1 cellular context compared by ENCODE assay signal in genomic region chr17:58679263-58680037, GRCh38.
TF ChIP-seq lines count a peak whose summit lies in the region.

No MANE protein-coding gene starts in this region.

TF ChIP-seq in K562, 482 proteins besides CTCF, POLR2A, EP300 and RAD21 (continued from another document and continues in another):
- no peak for TF ChIP-seq CHD7 (IDR thresholded peaks at IDR 0.05; ENCODE audit: low read depth, low read length)
- peak; percentile 96 for TF ChIP-seq ZFP1 (CRISPR knock-in tag; IDR thresholded peaks at IDR 0.05)
- TF ChIP-seq PCBP1 (IDR thresholded peaks at IDR 0.05; ENCODE audit: low read depth, low read length, poor library complexity, severe bottlenecking), result no peak
- TF ChIP-seq VEZF1 (CRISPR knock-in tag; IDR thresholded peaks at IDR 0.05), result peak; percentile 66
- 0 out of 2 replicates have a peak, but pooled peaks have one; percentile 32 for TF ChIP-seq ARID4B (CRISPR knock-in tag; IDR thresholded peaks at IDR 0.05)
- peak; percentile 77 for TF ChIP-seq ZNF707 (CRISPR knock-in tag; conservative IDR thresholded peaks at IDR 0.05)
- no peak for TF ChIP-seq CHD1 (IDR thresholded peaks at IDR 0.05; ENCODE audit: low read length)
- TF ChIP-seq NCOA6 (IDR thresholded peaks at IDR 0.05), result peak; percentile 93
- TF ChIP-seq TARDBP (IDR thresholded peaks at IDR 0.05), result peak; percentile 77; the same call in 1 of the 2 replicates
- TF ChIP-seq ESRRB (CRISPR knock-in tag; IDR thresholded peaks at IDR 0.05; ENCODE audit: borderline replicate concordance), result peak; percentile 100
- TF ChIP-seq ZC3H8 (IDR thresholded peaks at IDR 0.05), result peak; percentile 99
- TF ChIP-seq GATA2 (CRISPR knock-in tag; IDR thresholded peaks at IDR 0.05), result 0 out of 2 replicates have a peak, but pooled peaks have one; percentile 24
- TF ChIP-seq CEBPG (CRISPR knock-in tag; IDR thresholded peaks at IDR 0.05), result peak; percentile 55; the same call in 1 of the 2 replicates
- TF ChIP-seq CEBPG (tag; conservative IDR thresholded peaks at IDR 0.05 in 1 of 2, IDR thresholded peaks at IDR 0.05 in 1 of 2), result peak; percentile 81 to 89; a peak in 3 of 4 replicates
- peak; percentile 79; the same call in 1 of the 2 replicates for TF ChIP-seq ESRRA (IDR thresholded peaks at IDR 0.05; ENCODE audit: borderline replicate concordance, low read depth)
- peak; percentile 27; the same call in 1 of the 2 replicates for TF ChIP-seq KLF1 (tag; IDR thresholded peaks at IDR 0.05)
- TF ChIP-seq SRSF1 (IDR thresholded peaks at IDR 0.05; ENCODE audit: low read depth, low read length), result 0 out of 2 replicates have a peak, but pooled peaks have one; percentile 51
- no peak for TF ChIP-seq IFI16 (CRISPR knock-in tag; IDR thresholded peaks at IDR 0.05)
- peak; percentile 94 for TF ChIP-seq ZBTB34 (CRISPR knock-in tag; IDR thresholded peaks at IDR 0.05)
- peak; percentile 68 for TF ChIP-seq BRD9 (IDR thresholded peaks at IDR 0.05; ENCODE audit: low read depth, partially characterized antibody)
- TF ChIP-seq KLF13 (tag; IDR thresholded peaks at IDR 0.05; ENCODE audit: borderline replicate concordance, low read depth), result no peak; the same call in 1 of the 2 replicates
- TF ChIP-seq U2AF1 (optimal IDR thresholded peaks at IDR 0.05; ENCODE audit: low read depth, low read length), result peak; percentile 100
- 0 out of 2 replicates have a peak, but pooled peaks have one; percentile 16 for TF ChIP-seq MYBL2 (IDR thresholded peaks at IDR 0.05; ENCODE audit: low read depth)
- TF ChIP-seq MYBL2 (CRISPR knock-in tag; IDR thresholded peaks at IDR 0.05; ENCODE audit: borderline replicate concordance), result no peak
- TF ChIP-seq EGR1 (conservative IDR thresholded peaks at IDR 0.05), result peak; percentile 61
- no peak for TF ChIP-seq CCAR2 (IDR thresholded peaks at IDR 0.05; ENCODE audit: low read depth, low read length)
- TF ChIP-seq ZBTB43 (CRISPR knock-in tag; IDR thresholded peaks at IDR 0.05), result peak; percentile 80; the same call in 1 of the 2 replicates
- no peak for TF ChIP-seq TRIM25 (IDR thresholded peaks at IDR 0.05; ENCODE audit: borderline replicate concordance)
- peak; percentile 100 for TF ChIP-seq CHCHD3 (CRISPR knock-in tag; IDR thresholded peaks at IDR 0.05)
- peak in 2 of 3 experiments; percentile 56 to 63; a peak in 4 of 6 replicates for TF ChIP-seq ZBTB11 (CRISPR knock-in tag; IDR thresholded peaks at IDR 0.05)
